ENCODE assay signal across 1 cellular context in the genomic region with DNA sequence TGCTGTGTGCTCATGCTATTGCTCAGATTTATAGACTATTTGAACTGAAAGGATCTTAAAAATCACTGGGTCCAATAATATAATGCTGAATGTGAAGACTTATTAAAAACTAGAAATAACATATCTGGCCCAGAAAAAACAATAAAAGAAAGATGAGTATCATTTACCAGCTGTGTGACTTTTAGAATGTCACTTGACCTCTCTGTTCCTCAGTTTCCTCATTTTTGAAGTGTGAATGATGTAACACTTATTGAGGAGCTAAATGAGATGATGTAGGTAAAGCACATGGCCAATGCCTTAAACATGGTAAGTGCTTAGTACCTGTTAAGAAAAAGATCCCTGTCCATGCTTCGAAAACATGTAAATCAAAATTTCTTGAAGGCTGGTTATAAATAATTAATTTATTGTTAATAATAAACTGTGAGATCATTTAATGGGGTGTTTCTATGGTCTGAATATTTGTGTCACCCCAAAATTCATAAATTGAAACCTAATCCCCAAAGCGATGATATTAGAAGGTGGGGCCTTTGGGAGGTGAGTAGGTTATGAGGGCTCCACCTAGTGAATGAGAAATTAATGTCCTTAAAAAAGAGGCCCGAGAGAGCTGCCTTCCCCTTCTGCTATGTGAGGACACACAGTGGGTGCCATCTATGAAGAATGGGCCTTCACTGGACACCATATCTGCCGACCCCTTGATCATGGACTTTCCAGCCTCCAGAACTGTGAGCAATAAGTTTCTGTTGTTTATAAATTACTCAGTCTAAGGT.
TF ChIP-seq lines count a peak whose summit lies in the region.

No MANE protein-coding gene starts in this region.

TF ChIP-seq in GM12878, 131 proteins besides CTCF, POLR2A, EP300 and RAD21:
- no peak for TF ChIP-seq NR2C1 (IDR thresholded peaks at IDR 0.05)
- no peak for TF ChIP-seq FOXK2 (IDR thresholded peaks at IDR 0.05)
- TF ChIP-seq ZNF592 (IDR thresholded peaks at IDR 0.05), result no peak
- TF ChIP-seq BHLHE40 (IDR thresholded peaks at IDR 0.05; ENCODE audit: borderline replicate concordance in 1 of 2, low read depth in 2 of 2, low read length in 1 of 2), result no peak
- no peak for TF ChIP-seq RUNX3 (IDR thresholded peaks at IDR 0.05; ENCODE audit: low read length)
- TF ChIP-seq SMAD1 (IDR thresholded peaks at IDR 0.05; ENCODE audit: low read depth, partially characterized antibody), result no peak
- TF ChIP-seq CHD2 (IDR thresholded peaks at IDR 0.05; ENCODE audit: borderline replicate concordance, low read depth, low read length), result no peak
- TF ChIP-seq YY1 (IDR thresholded peaks at IDR 0.05; ENCODE audit: low read depth, low read length), result no peak
- TF ChIP-seq NRF1 (conservative IDR thresholded peaks at IDR 0.05; ENCODE audit: low read depth, low read length), result no peak
- TF ChIP-seq ELK1 (IDR thresholded peaks at IDR 0.05; ENCODE audit: low read depth, low read length), result no peak
- TF ChIP-seq SMC3 (IDR thresholded peaks at IDR 0.05; ENCODE audit: borderline replicate concordance, low read length), result no peak
- TF ChIP-seq, protein P1, sequence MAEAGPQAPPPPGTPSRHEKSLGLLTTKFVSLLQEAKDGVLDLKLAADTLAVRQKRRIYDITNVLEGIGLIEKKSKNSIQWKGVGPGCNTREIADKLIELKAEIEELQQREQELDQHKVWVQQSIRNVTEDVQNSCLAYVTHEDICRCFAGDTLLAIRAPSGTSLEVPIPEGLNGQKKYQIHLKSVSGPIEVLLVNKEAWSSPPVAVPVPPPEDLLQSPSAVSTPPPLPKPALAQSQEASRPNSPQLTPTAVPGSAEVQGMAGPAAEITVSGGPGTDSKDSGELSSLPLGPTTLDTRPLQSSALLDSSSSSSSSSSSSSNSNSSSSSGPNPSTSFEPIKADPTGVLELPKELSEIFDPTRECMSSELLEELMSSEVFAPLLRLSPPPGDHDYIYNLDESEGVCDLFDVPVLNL (IDR thresholded peaks at IDR 0.05; ENCODE audit: low read depth, low read length), result no peak
- TF ChIP-seq NFIC (IDR thresholded peaks at IDR 0.05; ENCODE audit: low read depth, low read length), result no peak
- TF ChIP-seq, protein P2, sequence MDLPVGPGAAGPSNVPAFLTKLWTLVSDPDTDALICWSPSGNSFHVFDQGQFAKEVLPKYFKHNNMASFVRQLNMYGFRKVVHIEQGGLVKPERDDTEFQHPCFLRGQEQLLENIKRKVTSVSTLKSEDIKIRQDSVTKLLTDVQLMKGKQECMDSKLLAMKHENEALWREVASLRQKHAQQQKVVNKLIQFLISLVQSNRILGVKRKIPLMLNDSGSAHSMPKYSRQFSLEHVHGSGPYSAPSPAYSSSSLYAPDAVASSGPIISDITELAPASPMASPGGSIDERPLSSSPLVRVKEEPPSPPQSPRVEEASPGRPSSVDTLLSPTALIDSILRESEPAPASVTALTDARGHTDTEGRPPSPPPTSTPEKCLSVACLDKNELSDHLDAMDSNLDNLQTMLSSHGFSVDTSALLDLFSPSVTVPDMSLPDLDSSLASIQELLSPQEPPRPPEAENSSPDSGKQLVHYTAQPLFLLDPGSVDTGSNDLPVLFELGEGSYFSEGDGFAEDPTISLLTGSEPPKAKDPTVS (IDR thresholded peaks at IDR 0.05; ENCODE audit: low read depth, low read length), result no peak
- no peak for TF ChIP-seq SRF (IDR thresholded peaks at IDR 0.05; ENCODE audit: low read depth in 2 of 2, low read length in 2 of 2)
